In genomic region chr3:73580343-73580742, GRCh38 we compare ENCODE assay signal across 10 cellular contexts. TPM values are rescaled to one million over a fixed set of nuclear protein-coding genes. Genes with fewer than 3 reads are reported as not detected.
DNase-seq lines count a peak whose midpoint lies in the region; ATAC-seq and TF ChIP-seq lines count a peak whose summit lies in the region.
"Had no signal": no experiment of that assay in that cellular context is flagged by ENCODE, and none has a peak within 500 bp of the region (broad histone marks: within the 10 kb centered on the region; RNA-seq: fewer than 3 reads in every experiment).

No MANE protein-coding gene starts in this region.

- no peaks in the 10 kb centered on the region for H3K4me1 Mint-ChIP-seq in stimulated activated naive CD8-positive, alpha-beta T cell treated with anti-CD3 and anti-CD28 coated beads, Interleukin-15, amount 100 ng/mL, for 72 hours
- H3K4me1 Mint-ChIP-seq: CD4-positive, CD25-positive, alpha-beta regulatory T cell had no signal

- no peak overlapping the region for H3K27ac ChIP-seq in MM.1S (ENCODE audit: low read length)

- no peaks in the 10 kb centered on the region for H3F3A ChIP-seq in MM.1S (ENCODE audit: insufficient read depth, low read length)

- H3K9me3 ChIP-seq in MM.1S (replicated peaks; ENCODE audit: insufficient read depth, low read length), result no peaks in the 10 kb centered on the region
- H3K9me3 ChIP-seq: esophagus muscularis mucosa had no signal

- H2AFZ ChIP-seq in MM.1S (ENCODE audit: low read length), result no peak overlapping the region

- peak; percentile 19 for ATAC-seq in stimulated activated naive CD8-positive, alpha-beta T cell treated with anti-CD3 and anti-CD28 coated beads, Interleukin-15, Interleukin-2, amounts not matched to agents 100 U/mL and 50 U/mL, for 24 hours
- ATAC-seq in stimulated activated naive CD8-positive, alpha-beta T cell treated with anti-CD3 and anti-CD28 coated beads, Interleukin-15, amount 100 ng/mL, for 72 hours, result no peak
- ATAC-seq in GM19467 (IDR thresholded peaks at IDR 0.05; ENCODE audit: unreplicated experiment), result no peak
- no peak for ATAC-seq in GM21526 (IDR thresholded peaks at IDR 0.05; ENCODE audit: low FRiP score, unreplicated experiment)

- no peaks in the 10 kb centered on the region for H3K9me3 Mint-ChIP-seq in stimulated activated naive CD8-positive, alpha-beta T cell treated with anti-CD3 and anti-CD28 coated beads, Interleukin-15, amount 100 ng/mL, for 72 hours
- H3K9me3 Mint-ChIP-seq: CD4-positive, CD25-positive, alpha-beta regulatory T cell had no signal

- no peaks in the 10 kb centered on the region for H3K27me3 ChIP-seq in MM.1S (replicated peaks; ENCODE audit: insufficient read depth, low read length)
- H3K27me3 ChIP-seq: esophagus muscularis mucosa had no signal

- H3K4me2 ChIP-seq in MM.1S (ENCODE audit: low read depth, low read length), result no peak overlapping the region

- H3K4me3 Mint-ChIP-seq in stimulated activated naive CD8-positive, alpha-beta T cell treated with anti-CD3 and anti-CD28 coated beads, Interleukin-15, amount 100 ng/mL, for 72 hours, result no peak overlapping the region
- H3K4me3 Mint-ChIP-seq: CD4-positive, CD25-positive, alpha-beta regulatory T cell had no signal

- DNase-seq in stimulated activated naive CD8-positive, alpha-beta T cell treated with anti-CD3 and anti-CD28 coated beads, Interleukin-15, Interleukin-2, amounts not matched to agents 100 U/mL and 50 U/mL, for 24 hours, result no peak
- no peak for DNase-seq in stimulated activated naive CD8-positive, alpha-beta T cell treated with anti-CD3 and anti-CD28 coated beads, Interleukin-15, amount 100 ng/mL, for 72 hours
- DNase-seq in RPMI7951 (ENCODE audit: low read depth), result peak; percentile 34
- DNase-seq in fibroblast of the aortic adventitia (ENCODE audit: low read depth), result peak; percentile 96
- DNase-seq in HUDEP-2 (lab: John Stamatoyannopoulos, UW; ENCODE audit: unreplicated experiment in 76 of 76), result no peak
- no peak for DNase-seq in MM.1S
- DNase-seq: CD4-positive, CD25-positive, alpha-beta regulatory T cell had no signal

- no peaks in the 10 kb centered on the region for H3K79me2 ChIP-seq in MM.1S (ENCODE audit: low read length)

- no peak for TF ChIP-seq CTCF in fibroblast of the aortic adventitia (IDR thresholded peaks at IDR 0.05; ENCODE audit: insufficient read depth, low read length)
- TF ChIP-seq CTCF in MM.1S (IDR thresholded peaks at IDR 0.05; ENCODE audit: low read length), result no peak

- H4K20me1 ChIP-seq in MM.1S (ENCODE audit: insufficient read depth, low read length), result no peaks in the 10 kb centered on the region

- H3K36me3 ChIP-seq in MM.1S (replicated peaks; ENCODE audit: insufficient read depth, low read length), result no peaks in the 10 kb centered on the region
- H3K36me3 ChIP-seq: esophagus muscularis mucosa had no signal

- H3K4me1 ChIP-seq in MM.1S (ENCODE audit: low read length), result no peaks in the 10 kb centered on the region

- no peak overlapping the region for H3K9ac ChIP-seq in MM.1S (ENCODE audit: low read length)

- no peak overlapping the region for H3K4me3 ChIP-seq in fibroblast of the aortic adventitia (ENCODE audit: low read depth, low read length)
- no peak overlapping the region for H3K4me3 ChIP-seq in MM.1S (ENCODE audit: low read length)
- H3K4me3 ChIP-seq: esophagus muscularis mucosa had no signal

- peaks cover 18% of the 10 kb centered on the region for H3K27me3 Mint-ChIP-seq in stimulated activated naive CD8-positive, alpha-beta T cell treated with anti-CD3 and anti-CD28 coated beads, Interleukin-15, amount 100 ng/mL, for 72 hours
- H3K27me3 Mint-ChIP-seq: CD4-positive, CD25-positive, alpha-beta regulatory T cell had no signal

- H3K9me2 ChIP-seq in MM.1S (replicated peaks; ENCODE audit: insufficient read depth, low read length), result no peaks in the 10 kb centered on the region

- no peak overlapping the region for H3K27ac Mint-ChIP-seq in stimulated activated naive CD8-positive, alpha-beta T cell treated with anti-CD3 and anti-CD28 coated beads, Interleukin-15, amount 100 ng/mL, for 72 hours
- H3K27ac Mint-ChIP-seq: CD4-positive, CD25-positive, alpha-beta regulatory T cell had no signal

RNA-seq across cellular contexts. Expression of gene PDZRN3, which starts 44.4 kb away (rescaled TPM):
- total RNA-seq in RPMI7951 (2014; rRNA removed; shearing (Covaris generic)), result 3.5 and 3.8 TPM in 2 replicates
- 40.5 and 76.8 TPM in 2 replicates for total RNA-seq in fibroblast of the aortic adventitia (ENCODE audit: low replicate concordance)
- total RNA-seq: CD4-positive, CD25-positive, alpha-beta regulatory T cell had no signal

Comparison
In these comparisons a context has a peak if more than half of its experiments do, and no peak if none do; other contexts are left out.
1. DNase-seq: peak in RPMI7951 (single experiment) and fibroblast of the aortic adventitia (single experiment); none in stimulated activated naive CD8-positive, alpha-beta T cell treated with anti-CD3 and anti-CD28 coated beads, Interleukin-15, Interleukin-2, amounts not matched to agents 100 U/mL and 50 U/mL, for 24 hours (single experiment), stimulated activated naive CD8-positive, alpha-beta T cell treated with anti-CD3 and anti-CD28 coated beads, Interleukin-15, amount 100 ng/mL, for 72 hours (0 of 2), HUDEP-2 (0 of 76) and MM.1S (single experiment).